8 cellular contexts compared by ENCODE assay signal in genomic region chr7:138466069-138466756, GRCh38. TPM values are rescaled to one million over a fixed set of nuclear protein-coding genes. Genes with fewer than 3 reads are reported as not detected.
DNase-seq lines count a peak whose midpoint lies in the region; ATAC-seq, FAIRE-seq and TF ChIP-seq lines count a peak whose summit lies in the region.
"Not testable (repeated sequence)": the region's sequence is repeated elsewhere in the genome, so short reads cannot be mapped to it uniquely, and the experiment has no call there.

No MANE protein-coding gene starts in this region.

- H3K79me2 ChIP-seq in OCI-LY3 (ENCODE audit: low read length) (peaks cover 95% of the 10 kb centered on the region), H1 (ENCODE audit: control insufficient read depth in 1 of 2, insufficient read depth in 2 of 2, low read length in 2 of 2) (peaks cover 74 to 99% of the 10 kb centered on the region in 2 experiments)

- H2BK5ac ChIP-seq in H1 (ENCODE audit: low read depth, low read length), result not testable (repeated sequence)

- not testable (repeated sequence) for TF ChIP-seq POLR2A in H1 (IDR thresholded peaks at IDR 0.05; ENCODE audit: control extremely low read depth in 1 of 2, low read depth in 2 of 2, low read length in 2 of 2)

- H2BK12ac ChIP-seq in H1 (ENCODE audit: low read depth, low read length), result not testable (repeated sequence)

- H3K9me3 Mint-ChIP-seq in progenitor cell of endocrine pancreas (ENCODE audit: low read depth), result not testable (repeated sequence)

- TF ChIP-seq CTCF in OCI-LY3 (IDR thresholded peaks at IDR 0.05; ENCODE audit: low read depth, low read length); H1 (IDR thresholded peaks at IDR 0.05; ENCODE audit: control extremely low read depth in 1 of 3, insufficient read depth in 1 of 3, low read depth in 1 of 3, low read length in 3 of 3); progenitor cell of endocrine pancreas (IDR thresholded peaks at IDR 0.05; ENCODE audit: unreplicated experiment): not testable (repeated sequence)

- H3K4me3 ChIP-seq in OCI-LY3 (ENCODE audit: low read length) (peak overlapping the region; percentile 28), H1 (ENCODE audit: extremely low read depth in 1 of 4, insufficient read depth in 2 of 4, low read depth in 3 of 4, low read length in 4 of 4) (peak overlapping the region in 1 of 4 experiments; percentile 53; a peak in 1 of 8 replicates)

- 0 out of 2 replicates have a peak overlapping the region, but pooled peaks have one; percentile 18 for H3K27ac ChIP-seq in OCI-LY3 (ENCODE audit: low read length)
- not testable (repeated sequence) for H3K27ac ChIP-seq in H1 (ENCODE audit: low read depth, low read length)

- H3K27ac Mint-ChIP-seq in progenitor cell of endocrine pancreas, result peak overlapping the region; percentile 20

- POLR2A ChIA-PET in H1 (lab: Charles Lee; ENCODE audit: partially characterized antibody), result interaction anchor here (0.9 to 3.1 kb wide), 4 partner anchors 9 to 63 kb away, joined by 3 to 17 read pairs (median 3); no protein-coding TSS in a partner anchor

- peaks cover 37% of the 10 kb centered on the region for H3K36me3 Mint-ChIP-seq in progenitor cell of endocrine pancreas (ENCODE audit: insufficient read depth)

- not testable (repeated sequence) for H3K18ac ChIP-seq in H1 (ENCODE audit: extremely low read depth, low read length)

- peak; percentile 95 for ATAC-seq in GM18520 (IDR thresholded peaks at IDR 0.05; ENCODE audit: unreplicated experiment)
- peak; percentile 44 for ATAC-seq in GM19455 (IDR thresholded peaks at IDR 0.05; ENCODE audit: unreplicated experiment)
- peak; percentile 59 for ATAC-seq in GM21737 (IDR thresholded peaks at IDR 0.05; ENCODE audit: unreplicated experiment)
- ATAC-seq in HG02870 (IDR thresholded peaks at IDR 0.05; ENCODE audit: unreplicated experiment), result peak; percentile 63
- peak; percentile 76 for ATAC-seq in HG03159 (IDR thresholded peaks at IDR 0.05; ENCODE audit: unreplicated experiment)

- H3K27me3 Mint-ChIP-seq in progenitor cell of endocrine pancreas, result not testable (repeated sequence)

- peaks cover 26% of the 10 kb centered on the region for H3K4me1 ChIP-seq in OCI-LY3 (ENCODE audit: low read length)
- H3K4me1 ChIP-seq in H1 (replicated peaks in 1 of 4; ENCODE audit: control insufficient read depth in 3 of 4, insufficient read depth in 4 of 4, low read length in 3 of 4), result peaks cover 0 to 18% (median under 1%) of the 10 kb centered on the region in 4 experiments; a peak in 5 of 7 replicates

- not testable (repeated sequence) for H2BK120ac ChIP-seq in H1 (replicated peaks; ENCODE audit: low read depth, low read length)

- H3K36me3 ChIP-seq in OCI-LY3 (replicated peaks; ENCODE audit: low read depth, low read length), result not testable (repeated sequence)
- H3K36me3 ChIP-seq in H1 (ENCODE audit: control insufficient read depth in 2 of 4, insufficient read depth in 4 of 4, low read length in 3 of 4), result peaks cover 0 to 58% (median 9%) of the 10 kb centered on the region in 4 experiments; a peak in 5 of 8 replicates

- CTCF ChIA-PET in H1 (lab: Charles Lee; ENCODE audit: partially characterized antibody), result interaction anchor here (0.6 to 1.5 kb wide), 8 partner anchors 17 to 306 kb away, joined by 3 to 4 read pairs (median 3); no protein-coding TSS in a partner anchor

- not testable (repeated sequence) for H4K8ac ChIP-seq in H1 (ENCODE audit: extremely low read depth, insufficient read depth, low read length)

- H4K91ac ChIP-seq in H1 (replicated peaks; ENCODE audit: insufficient read length, low read length), result not testable (repeated sequence)

- 81% methylated on average over 7 of the region's 11 CpGs; no CpG with 5 or more reads in 1 of the 2 experiments for WGBS in H1 (ENCODE audit: extremely low coverage in 1 of 2, insufficient coverage in 1 of 2, insufficient read length in 1 of 2, insufficient replicate concordance in 2 of 2, low coverage in 1 of 2, low lambda C conversion rate in 2 of 2, missing lambda C conversion rate in 1 of 2), 2 experiments

- TF ChIP-seq EP300 in H1 (IDR thresholded peaks at IDR 0.05; ENCODE audit: borderline replicate concordance in 1 of 2, low read depth in 2 of 2, low read length in 2 of 2), result not testable (repeated sequence)

- not testable (repeated sequence) for H4K5ac ChIP-seq in H1 (ENCODE audit: insufficient read length, low read depth, low read length)

- not testable (repeated sequence) for H2BK15ac ChIP-seq in H1 (ENCODE audit: low read length)

- not testable (repeated sequence) for TF ChIP-seq RAD21 in H1 (IDR thresholded peaks at IDR 0.05 in 1 of 2, conservative IDR thresholded peaks at IDR 0.05 in 1 of 2; ENCODE audit: low read depth in 2 of 2, low read length in 2 of 2)

- H2AFZ ChIP-seq in OCI-LY3 (ENCODE audit: low read depth, low read length); H1 (ENCODE audit: low read length): not testable (repeated sequence)

- not testable (repeated sequence) for H3K9me3 ChIP-seq in OCI-LY3 (ENCODE audit: insufficient read depth, low read length); H1 (ENCODE audit: insufficient read depth in 2 of 2, low read depth in 1 of 2, low read length in 1 of 2)

- H3K9ac ChIP-seq in OCI-LY3 (ENCODE audit: low read length); H1 (replicated peaks in 1 of 4; ENCODE audit: extremely low read depth in 1 of 4, low read depth in 3 of 4, low read length in 3 of 4): not testable (repeated sequence)

- H3K27me3 ChIP-seq in OCI-LY3 (ENCODE audit: low read depth, low read length); H1 (replicated peaks in 1 of 4; ENCODE audit: control insufficient read depth in 3 of 4, extremely low read depth in 1 of 4, insufficient read depth in 3 of 4, low read length in 3 of 4): not testable (repeated sequence)

- peaks cover 30% of the 10 kb centered on the region for H3K4me1 Mint-ChIP-seq in progenitor cell of endocrine pancreas (ENCODE audit: low read depth)

- H3K4me3 Mint-ChIP-seq in progenitor cell of endocrine pancreas (ENCODE audit: low read depth), result not testable (repeated sequence)

- H3K56ac ChIP-seq in H1 (replicated peaks; ENCODE audit: insufficient read length, low read depth, low read length), result not testable (repeated sequence)

- H4K20me1 ChIP-seq in OCI-LY3 (ENCODE audit: insufficient read depth, low read length) (peaks cover 22% of the 10 kb centered on the region), H1 (replicated peaks in 1 of 2; ENCODE audit: control insufficient read depth in 1 of 2, insufficient read depth in 2 of 2, low read length in 2 of 2) (peaks cover 33 to 47% of the 10 kb centered on the region in 2 experiments)

- not testable (repeated sequence) for H3K14ac ChIP-seq in H1 (ENCODE audit: insufficient read length)

- H3K79me1 ChIP-seq in H1 (ENCODE audit: low read depth, low read length), result not testable (repeated sequence)

- DNase-seq in H1 (ENCODE audit: low read depth in 1 of 2, low spot score in 2 of 2); progenitor cell of endocrine pancreas (ENCODE audit: low spot score, unreplicated experiment): not testable (repeated sequence)

- not testable (repeated sequence) for H2BK20ac ChIP-seq in H1 (ENCODE audit: low read length)

- not testable (repeated sequence) for H3K23me2 ChIP-seq in H1 (ENCODE audit: low read depth, low read length)

- H3K23ac ChIP-seq in H1 (ENCODE audit: insufficient read length), result not testable (repeated sequence)

- FAIRE-seq in H1 (lab: Jason Lieb, UNC), result not testable (repeated sequence)

- H2AK5ac ChIP-seq in H1 (ENCODE audit: low read depth, low read length), result not testable (repeated sequence)

- not testable (repeated sequence) for H3K4ac ChIP-seq in H1 (replicated peaks; ENCODE audit: insufficient read length, low read depth, low read length)

- H3K4me2 ChIP-seq in OCI-LY3 (ENCODE audit: low read length), result peak overlapping the region; percentile 41
- H3K4me2 ChIP-seq in H1 (ENCODE audit: insufficient read depth in 1 of 2, low read depth in 2 of 2, low read length in 2 of 2), result peak overlapping the region in 1 of 2 experiments; percentile 76; a peak in 1 of 4 replicates

TF ChIP-seq in H1, 55 proteins besides CTCF, POLR2A, EP300 and RAD21:
- TF ChIP-seq YY1 (IDR thresholded peaks at IDR 0.05; ENCODE audit: low read depth, low read length), result peak; percentile 71

RNA-seq across cellular contexts. Expression of gene TRIM24, which starts 6.2 kb away (rescaled TPM):
- 146 and 149 TPM in 2 replicates for total RNA-seq in H1 (2021; fragmentation: NEBNext Ultra II Directional; extraction: Animal tissue kit (Norgen Biotek cat#: 25700))
- polyA plus RNA-seq in H1 (2011; rRNA removed), result 50.4 and 67.6 TPM in 2 replicates
- 76.4 TPM for polyA plus RNA-seq in H1 (2011; cell fraction: cytosol; rRNA removed)
- polyA plus RNA-seq in H1 (2011; cell fraction: nucleus; rRNA removed), result 67.0 TPM
- polyA plus RNA-seq in H1 (2012, experiment 1 of 2), result 66.2 to 90.3 TPM (median 78.6 TPM) in 4 replicates
- polyA plus RNA-seq in H1 (2012, experiment 2 of 2), result 5.6 TPM
- 87.4 TPM for polyA plus RNA-seq in H1 (2013, experiment 1 of 2)
- polyA plus RNA-seq in H1 (2013, experiment 2 of 2), result 86.9 TPM
- 147 and 171 TPM in 2 replicates for polyA minus RNA-seq in H1 (2011; rRNA and poly(A)+ RNA removed)
- polyA minus RNA-seq in H1 (2011; cell fraction: cytosol; rRNA and poly(A)+ RNA removed), result 117 TPM
- polyA minus RNA-seq in H1 (2011; cell fraction: nucleus; rRNA and poly(A)+ RNA removed), result 216 TPM
- total RNA-seq in progenitor cell of endocrine pancreas, result 112 and 114 TPM in 2 replicates

Comparison
In these comparisons a context has a peak if more than half of its experiments do, and no peak if none do; other contexts are left out.
1. ATAC-seq: peak in every context shown above with its lines; median percentile 95 in GM18520; 76 in HG03159; 63 in HG02870; 59 in GM21737; 44 in GM19455.